In the genomic region with DNA sequence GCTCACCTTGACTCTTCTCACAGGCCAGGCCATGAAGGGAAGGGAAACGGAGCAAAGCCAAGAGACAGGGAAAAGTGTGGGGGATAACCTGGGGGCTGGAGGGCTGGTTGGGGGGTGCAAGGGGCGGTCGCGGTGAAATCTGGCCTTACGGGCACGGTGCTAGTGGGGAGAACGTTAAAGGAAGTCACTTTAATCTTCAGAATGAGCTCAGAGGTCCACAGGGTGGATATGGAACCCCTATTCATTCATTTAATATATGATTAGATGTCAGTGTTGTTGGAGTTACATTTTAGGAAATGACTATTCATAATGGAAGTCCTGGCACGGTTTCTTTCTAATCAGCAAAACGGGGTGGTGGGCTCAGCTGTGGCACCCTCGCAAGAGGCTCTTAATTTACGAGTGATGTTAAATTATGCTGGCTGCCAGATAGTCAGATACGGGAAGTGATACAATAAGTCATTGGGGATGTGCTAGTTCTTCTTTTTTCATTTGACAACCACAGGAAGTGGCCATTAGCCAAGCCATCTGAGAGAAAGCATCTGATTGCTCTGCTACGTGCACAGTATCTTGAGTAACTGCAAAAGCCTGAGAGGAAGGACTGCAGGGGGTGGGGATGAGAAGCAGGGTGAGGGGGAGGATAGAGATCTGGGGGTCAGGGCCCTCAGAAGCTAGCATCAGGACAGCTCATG, we compare ENCODE assay signal across 7 cellular contexts.
DNase-seq lines count a peak whose midpoint lies in the region; ATAC-seq and TF ChIP-seq lines count a peak whose summit lies in the region.

No MANE protein-coding gene starts in this region.

- H3K36me3 ChIP-seq in Caco-2 (ENCODE audit: control insufficient read depth, insufficient read depth, low read length): no peaks in the 10 kb centered on the region

- no peak overlapping the region for H3K27ac Mint-ChIP-seq in Caco-2 (ENCODE audit: unreplicated experiment)

- intact Hi-C loops in Caco-2 (cut with micrococcal nuclease; ENCODE audit: unreplicated experiment) (no loop called here), posterior vena cava (cut with DNase I) (no loop called here)

- H3K27me3 ChIP-seq in Caco-2 (replicated peaks; ENCODE audit: control insufficient read depth, insufficient read depth, low read length): no peaks in the 10 kb centered on the region

- no peaks in the 10 kb centered on the region for H3K9me3 ChIP-seq in Caco-2

- no peak for TF ChIP-seq CTCF in Caco-2 (IDR thresholded peaks at IDR 0.05; ENCODE audit: insufficient read depth in 1 of 2, low read depth in 1 of 2, low read length in 1 of 2, severe bottlenecking in 1 of 2, unreplicated experiment in 1 of 2)

- CTCF ChIA-PET in Caco-2 (lab: Charles Lee): no interaction called here

- no peak overlapping the region for H3K4me3 ChIP-seq in Caco-2 (ENCODE audit: low read depth, low read length)

- BruUV-seq in Caco-2 (replicated peaks; lab: Mats Ljungman, UMichigan): no TSS peak

- DNase-seq in hepatic stellate cell (ENCODE audit: low spot score): peak; percentile 19
- DNase-seq in Caco-2: no peak
- DNase-seq in posterior vena cava (ENCODE audit: low spot score): no peak
- DNase-seq in glomerular visceral epithelial cell (ENCODE audit: extremely low spot score): no peak

- H3K36me3 Mint-ChIP-seq in Caco-2 (ENCODE audit: insufficient read depth, unreplicated experiment): no peaks in the 10 kb centered on the region

- no peaks in the 10 kb centered on the region for H3K27me3 Mint-ChIP-seq in Caco-2 (ENCODE audit: insufficient read depth, unreplicated experiment)

- no peak overlapping the region for H3K4me3 Mint-ChIP-seq in Caco-2 (ENCODE audit: unreplicated experiment)

- ATAC-seq in GM19025 (IDR thresholded peaks at IDR 0.05; ENCODE audit: low read depth, unreplicated experiment) (peak; percentile 93), HG02981 (IDR thresholded peaks at IDR 0.05; ENCODE audit: unreplicated experiment) (peak; percentile 98)

- H3K4me1 Mint-ChIP-seq in Caco-2 (ENCODE audit: low read depth, unreplicated experiment): no peaks in the 10 kb centered on the region

- H3K4me1 ChIP-seq in Caco-2: no peaks in the 10 kb centered on the region

- H3K9me3 Mint-ChIP-seq in Caco-2 (ENCODE audit: unreplicated experiment): no peaks in the 10 kb centered on the region

- POLR2A ChIA-PET in Caco-2 (lab: Charles Lee): no interaction called here

TF ChIP-seq in PFSK-1, 5 proteins besides CTCF, POLR2A, EP300 and RAD21:
- TF ChIP-seq SIN3A (IDR thresholded peaks at IDR 0.05; ENCODE audit: borderline replicate concordance, insufficient read depth, low read length): peak; percentile 92; the same call in 1 of the 2 replicates
- TF ChIP-seq, protein P1, sequence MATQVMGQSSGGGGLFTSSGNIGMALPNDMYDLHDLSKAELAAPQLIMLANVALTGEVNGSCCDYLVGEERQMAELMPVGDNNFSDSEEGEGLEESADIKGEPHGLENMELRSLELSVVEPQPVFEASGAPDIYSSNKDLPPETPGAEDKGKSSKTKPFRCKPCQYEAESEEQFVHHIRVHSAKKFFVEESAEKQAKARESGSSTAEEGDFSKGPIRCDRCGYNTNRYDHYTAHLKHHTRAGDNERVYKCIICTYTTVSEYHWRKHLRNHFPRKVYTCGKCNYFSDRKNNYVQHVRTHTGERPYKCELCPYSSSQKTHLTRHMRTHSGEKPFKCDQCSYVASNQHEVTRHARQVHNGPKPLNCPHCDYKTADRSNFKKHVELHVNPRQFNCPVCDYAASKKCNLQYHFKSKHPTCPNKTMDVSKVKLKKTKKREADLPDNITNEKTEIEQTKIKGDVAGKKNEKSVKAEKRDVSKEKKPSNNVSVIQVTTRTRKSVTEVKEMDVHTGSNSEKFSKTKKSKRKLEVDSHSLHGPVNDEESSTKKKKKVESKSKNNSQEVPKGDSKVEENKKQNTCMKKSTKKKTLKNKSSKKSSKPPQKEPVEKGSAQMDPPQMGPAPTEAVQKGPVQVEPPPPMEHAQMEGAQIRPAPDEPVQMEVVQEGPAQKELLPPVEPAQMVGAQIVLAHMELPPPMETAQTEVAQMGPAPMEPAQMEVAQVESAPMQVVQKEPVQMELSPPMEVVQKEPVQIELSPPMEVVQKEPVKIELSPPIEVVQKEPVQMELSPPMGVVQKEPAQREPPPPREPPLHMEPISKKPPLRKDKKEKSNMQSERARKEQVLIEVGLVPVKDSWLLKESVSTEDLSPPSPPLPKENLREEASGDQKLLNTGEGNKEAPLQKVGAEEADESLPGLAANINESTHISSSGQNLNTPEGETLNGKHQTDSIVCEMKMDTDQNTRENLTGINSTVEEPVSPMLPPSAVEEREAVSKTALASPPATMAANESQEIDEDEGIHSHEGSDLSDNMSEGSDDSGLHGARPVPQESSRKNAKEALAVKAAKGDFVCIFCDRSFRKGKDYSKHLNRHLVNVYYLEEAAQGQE (IDR thresholded peaks at IDR 0.05; ENCODE audit: insufficient read depth in 1 of 2, low read depth in 2 of 2, low read length in 2 of 2): peak in 1 of 2 experiments; percentile 55; a peak in 2 of 4 replicates
- no peak for TF ChIP-seq FOXP2 (optimal IDR thresholded peaks at IDR 0.05; ENCODE audit: borderline replicate concordance, extremely low read depth, extremely low read length, insufficient read depth)
- peak; percentile 31; the same call in 1 of the 2 replicates for TF ChIP-seq POLR2AphosphoS5 (IDR thresholded peaks at IDR 0.05; ENCODE audit: low read depth, low read length)
